In the genomic region with DNA sequence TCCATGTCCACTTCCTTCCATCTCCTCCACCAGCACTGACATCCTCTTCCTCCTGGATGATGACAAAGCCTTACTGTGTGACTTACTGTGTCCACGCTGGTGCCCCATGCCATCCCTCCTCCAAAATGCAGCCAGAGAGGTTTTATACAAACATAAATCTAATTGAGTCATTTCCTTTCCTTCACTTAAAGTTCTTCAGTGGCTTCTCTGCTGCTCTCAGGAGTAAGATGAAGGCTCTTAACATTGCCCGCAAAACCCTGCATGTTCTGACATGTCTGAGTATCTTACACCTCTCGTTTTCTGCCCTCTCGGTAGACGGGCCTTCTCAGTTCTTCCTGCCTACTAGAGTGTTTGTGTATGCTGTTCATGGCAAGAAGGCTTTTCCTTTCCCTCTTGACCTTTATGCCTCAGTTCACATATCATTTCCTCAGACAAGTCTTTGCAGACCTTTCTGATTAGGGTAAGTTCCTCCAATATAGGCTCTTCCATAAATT, we compare ENCODE assay signal across 8 cellular contexts.
DNase-seq lines count a peak whose midpoint lies in the region; ATAC-seq, FAIRE-seq and TF ChIP-seq lines count a peak whose summit lies in the region.

No MANE protein-coding gene starts in this region.

- peaks cover 2% of the 10 kb centered on the region for H3K4me1 Mint-ChIP-seq in astrocyte (ENCODE audit: low read depth, unreplicated experiment)

- H2AFZ ChIP-seq in astrocyte (ENCODE audit: low read depth, low read length): peak overlapping the region; percentile 42

- CTCF ChIA-PET in GM10248 (lab: Yijun Ruan, JAX): no interaction called here

- H3K79me2 ChIP-seq in astrocyte (ENCODE audit: insufficient read depth, low read length): no peaks in the 10 kb centered on the region

- DNase-seq in GM10248 (ENCODE audit: extremely low spot score) (peak; percentile 15), astrocyte (ENCODE audit: low read depth) (peak; percentile 17), NCI-H526 treated with DMSO at 0.1 percent for 48 hours (lab: John Stamatoyannopoulos, UW) (no peak), ecto neural progenitor cell (ENCODE audit: low spot score) (no peak), heart left ventricle (no peak), hippocampal formation (lab: John Stamatoyannopoulos, UW) (no peak)

- no peaks in the 10 kb centered on the region for H3K9me3 Mint-ChIP-seq in astrocyte (ENCODE audit: unreplicated experiment)

- H3K36me3 ChIP-seq in astrocyte (ENCODE audit: insufficient read depth, low read length) (no peaks in the 10 kb centered on the region), heart left ventricle (no peaks in the 10 kb centered on the region)

- 78 to 82% (median 79%) methylated on average over 5 of the region's 5 CpGs for WGBS in heart left ventricle, 4 donors

- H3K27ac ChIP-seq in astrocyte (ENCODE audit: low read depth, low read length) (peak overlapping the region; percentile 58), heart left ventricle (no peak overlapping the region)

- H3K4me3 ChIP-seq in astrocyte (ENCODE audit: insufficient read depth, low read depth, low read length) (peak overlapping the region; percentile 26), heart left ventricle (no peak overlapping the region)

- H3K36me3 Mint-ChIP-seq in astrocyte (ENCODE audit: low read depth, unreplicated experiment): no peaks in the 10 kb centered on the region

- ATAC-seq in GM21360 (IDR thresholded peaks at IDR 0.05; ENCODE audit: unreplicated experiment) (peak; percentile 31), HG03280 (IDR thresholded peaks at IDR 0.05; ENCODE audit: unreplicated experiment) (peak; percentile 53), heart left ventricle (no peak)

- H3K4me1 ChIP-seq in astrocyte (ENCODE audit: insufficient read depth, low read length): peaks cover 12% of the 10 kb centered on the region
- H3K4me1 ChIP-seq in heart left ventricle: no peaks in the 10 kb centered on the region

- H4K20me1 ChIP-seq in astrocyte (ENCODE audit: insufficient read depth, low read length): no peaks in the 10 kb centered on the region

- H3K9me3 ChIP-seq in astrocyte (ENCODE audit: insufficient read depth, low read depth, low read length) (no peaks in the 10 kb centered on the region), heart left ventricle (no peaks in the 10 kb centered on the region)

- TF ChIP-seq CTCF in GM10248 (IDR thresholded peaks at IDR 0.05; ENCODE audit: control extremely low read depth, extremely low read depth, low read depth, missing control alignments) (no peak), astrocyte (IDR thresholded peaks at IDR 0.05; ENCODE audit: insufficient read depth, low read depth, low read length) (no peak), heart left ventricle (IDR thresholded peaks at IDR 0.05) (no peak)

- peak overlapping the region; percentile 54 for H3K4me2 ChIP-seq in astrocyte (ENCODE audit: low read length)

- intact Hi-C loops in heart left ventricle (cut with DNase I): no loop called here

- no peak for FAIRE-seq in astrocyte (lab: Jason Lieb, UNC)

- POLR2A ChIA-PET in GM10248 (lab: Yijun Ruan, JAX): no interaction called here

- H3K4me3 Mint-ChIP-seq in astrocyte (ENCODE audit: unreplicated experiment): no peak overlapping the region

- no peaks in the 10 kb centered on the region for H3K27me3 Mint-ChIP-seq in astrocyte (ENCODE audit: low read depth, unreplicated experiment)

- H3K27me3 ChIP-seq in astrocyte (ENCODE audit: insufficient read depth, low read length) (no peaks in the 10 kb centered on the region), heart left ventricle (peaks cover 0 to 10% (median 0%) of the 10 kb centered on the region in 9 donors)

- no peak for TF ChIP-seq POLR2A in heart left ventricle (IDR thresholded peaks at IDR 0.05)

- no peak overlapping the region for H3K27ac Mint-ChIP-seq in astrocyte (ENCODE audit: unreplicated experiment)

- no peak overlapping the region for H3K9ac ChIP-seq in astrocyte (ENCODE audit: low read length)

Comparison
In these comparisons a context has a peak if more than half of its experiments do, and no peak if none do; other contexts are left out.
1. DNase-seq: peak in GM10248 (single experiment) and astrocyte (single experiment); none in NCI-H526 treated with DMSO at 0.1 percent for 48 hours (single experiment), ecto neural progenitor cell (single experiment), heart left ventricle (0 of 5) and hippocampal formation (0 of 2).
2. ATAC-seq: peak in GM21360 (single experiment) and HG03280 (single experiment); none in heart left ventricle (0 of 4).